In the genomic region with DNA sequence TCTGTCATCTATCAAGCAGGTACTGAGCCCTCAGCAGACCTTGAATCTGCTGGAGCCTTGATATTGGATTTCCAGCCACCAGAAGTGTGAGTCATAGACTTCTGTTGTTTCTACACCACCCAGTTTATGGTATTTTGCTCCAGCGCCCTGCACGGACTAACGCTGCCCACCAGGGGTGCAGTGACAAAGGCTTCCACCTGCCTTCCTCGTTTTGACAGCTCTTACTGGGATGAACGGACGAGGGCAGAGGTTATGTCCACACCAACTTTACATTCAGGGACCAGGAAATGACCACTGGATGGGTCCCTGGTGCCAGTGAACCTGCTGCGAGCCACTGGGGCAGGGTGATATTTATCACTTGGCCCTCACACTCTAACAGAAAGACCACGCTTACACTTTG, we compare ENCODE assay signal across 1 cellular context.
TF ChIP-seq lines count a peak whose summit lies in the region.

No MANE protein-coding gene starts in this region.

TF ChIP-seq in HepG2, 621 proteins besides CTCF, POLR2A, EP300 and RAD21 (continued from another document and continues in another):
- TF ChIP-seq, protein P1, sequence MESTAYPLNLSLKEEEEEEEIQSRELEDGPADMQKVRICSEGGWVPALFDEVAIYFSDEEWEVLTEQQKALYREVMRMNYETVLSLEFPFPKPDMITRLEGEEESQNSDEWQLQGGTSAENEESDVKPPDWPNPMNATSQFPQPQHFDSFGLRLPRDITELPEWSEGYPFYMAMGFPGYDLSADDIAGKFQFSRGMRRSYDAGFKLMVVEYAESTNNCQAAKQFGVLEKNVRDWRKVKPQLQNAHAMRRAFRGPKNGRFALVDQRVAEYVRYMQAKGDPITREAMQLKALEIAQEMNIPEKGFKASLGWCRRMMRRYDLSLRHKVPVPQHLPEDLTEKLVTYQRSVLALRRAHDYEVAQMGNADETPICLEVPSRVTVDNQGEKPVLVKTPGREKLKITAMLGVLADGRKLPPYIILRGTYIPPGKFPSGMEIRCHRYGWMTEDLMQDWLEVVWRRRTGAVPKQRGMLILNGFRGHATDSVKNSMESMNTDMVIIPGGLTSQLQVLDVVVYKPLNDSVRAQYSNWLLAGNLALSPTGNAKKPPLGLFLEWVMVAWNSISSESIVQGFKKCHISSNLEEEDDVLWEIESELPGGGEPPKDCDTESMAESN (CRISPR knock-in tag; conservative IDR thresholded peaks at IDR 0.05): no peak
- TF ChIP-seq FOXJ3 (CRISPR knock-in tag; IDR thresholded peaks at IDR 0.05; ENCODE audit: borderline replicate concordance) (peak; percentile 73; the same call in 1 of the 2 replicates), KDM2A (CRISPR knock-in tag; IDR thresholded peaks at IDR 0.05; ENCODE audit: borderline replicate concordance, low read depth) (peak; percentile 78), HOXD1 (CRISPR knock-in tag; IDR thresholded peaks at IDR 0.05) (peak; percentile 84; the same call in 1 of the 2 replicates), TBP (CRISPR knock-in tag; IDR thresholded peaks at IDR 0.05) (no peak), PHF20 (CRISPR knock-in tag; IDR thresholded peaks at IDR 0.05) (no peak), RNF2 (conservative IDR thresholded peaks at IDR 0.05; ENCODE audit: low read depth) (peak; percentile 86), HDAC6 (IDR thresholded peaks at IDR 0.05; ENCODE audit: low read depth, low read length) (no peak), ZNF724P (CRISPR knock-in tag; IDR thresholded peaks at IDR 0.05; ENCODE audit: borderline replicate concordance) (no peak), MEIS2 (CRISPR knock-in tag; IDR thresholded peaks at IDR 0.05) (peak; percentile 99), SOX6 (IDR thresholded peaks at IDR 0.05) (no peak), SOX6 (CRISPR knock-in tag; IDR thresholded peaks at IDR 0.05) (peak; percentile 86), FOXC1 (CRISPR knock-in tag; IDR thresholded peaks at IDR 0.05; ENCODE audit: borderline replicate concordance) (no peak), NFE2L2 (IDR thresholded peaks at IDR 0.05; ENCODE audit: low read length) (no peak), ZNF549 (CRISPR knock-in tag; IDR thresholded peaks at IDR 0.05) (no peak), ZNF780A (CRISPR knock-in tag; IDR thresholded peaks at IDR 0.05) (no peak), TOE1 (CRISPR knock-in tag; IDR thresholded peaks at IDR 0.05) (no peak), POLR2AphosphoS2 (IDR thresholded peaks at IDR 0.05; ENCODE audit: low read depth, low read length) (no peak), ZNF496 (CRISPR knock-in tag; IDR thresholded peaks at IDR 0.05; ENCODE audit: insufficient replicate concordance) (no peak), ELF4 (CRISPR knock-in tag; IDR thresholded peaks at IDR 0.05; ENCODE audit: borderline replicate concordance) (no peak), ZNF331 (CRISPR knock-in tag; IDR thresholded peaks at IDR 0.05) (peak; percentile 92), SYNCRIP (IDR thresholded peaks at IDR 0.05; ENCODE audit: insufficient read depth, low read depth, low read length) (no peak), ZNF530 (CRISPR knock-in tag; IDR thresholded peaks at IDR 0.05; ENCODE audit: low read depth) (no peak), ZNF746 (CRISPR knock-in tag; IDR thresholded peaks at IDR 0.05) (no peak), GATAD2A (CRISPR knock-in tag; IDR thresholded peaks at IDR 0.05) (peak; percentile 94), ZNF761 (CRISPR knock-in tag; conservative IDR thresholded peaks at IDR 0.05) (no peak), ZNF337 (CRISPR knock-in tag; IDR thresholded peaks at IDR 0.05; ENCODE audit: borderline replicate concordance, low read depth) (no peak), SMYD3 (CRISPR knock-in tag; IDR thresholded peaks at IDR 0.05) (no peak), KDM5A (IDR thresholded peaks at IDR 0.05; ENCODE audit: borderline replicate concordance, low read length) (no peak)
- TF ChIP-seq, protein P2, sequence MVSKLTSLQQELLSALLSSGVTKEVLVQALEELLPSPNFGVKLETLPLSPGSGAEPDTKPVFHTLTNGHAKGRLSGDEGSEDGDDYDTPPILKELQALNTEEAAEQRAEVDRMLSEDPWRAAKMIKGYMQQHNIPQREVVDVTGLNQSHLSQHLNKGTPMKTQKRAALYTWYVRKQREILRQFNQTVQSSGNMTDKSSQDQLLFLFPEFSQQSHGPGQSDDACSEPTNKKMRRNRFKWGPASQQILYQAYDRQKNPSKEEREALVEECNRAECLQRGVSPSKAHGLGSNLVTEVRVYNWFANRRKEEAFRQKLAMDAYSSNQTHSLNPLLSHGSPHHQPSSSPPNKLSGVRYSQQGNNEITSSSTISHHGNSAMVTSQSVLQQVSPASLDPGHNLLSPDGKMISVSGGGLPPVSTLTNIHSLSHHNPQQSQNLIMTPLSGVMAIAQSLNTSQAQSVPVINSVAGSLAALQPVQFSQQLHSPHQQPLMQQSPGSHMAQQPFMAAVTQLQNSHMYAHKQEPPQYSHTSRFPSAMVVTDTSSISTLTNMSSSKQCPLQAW (CRISPR knock-in tag; IDR thresholded peaks at IDR 0.05): peak; percentile 86
- TF ChIP-seq, protein P3, sequence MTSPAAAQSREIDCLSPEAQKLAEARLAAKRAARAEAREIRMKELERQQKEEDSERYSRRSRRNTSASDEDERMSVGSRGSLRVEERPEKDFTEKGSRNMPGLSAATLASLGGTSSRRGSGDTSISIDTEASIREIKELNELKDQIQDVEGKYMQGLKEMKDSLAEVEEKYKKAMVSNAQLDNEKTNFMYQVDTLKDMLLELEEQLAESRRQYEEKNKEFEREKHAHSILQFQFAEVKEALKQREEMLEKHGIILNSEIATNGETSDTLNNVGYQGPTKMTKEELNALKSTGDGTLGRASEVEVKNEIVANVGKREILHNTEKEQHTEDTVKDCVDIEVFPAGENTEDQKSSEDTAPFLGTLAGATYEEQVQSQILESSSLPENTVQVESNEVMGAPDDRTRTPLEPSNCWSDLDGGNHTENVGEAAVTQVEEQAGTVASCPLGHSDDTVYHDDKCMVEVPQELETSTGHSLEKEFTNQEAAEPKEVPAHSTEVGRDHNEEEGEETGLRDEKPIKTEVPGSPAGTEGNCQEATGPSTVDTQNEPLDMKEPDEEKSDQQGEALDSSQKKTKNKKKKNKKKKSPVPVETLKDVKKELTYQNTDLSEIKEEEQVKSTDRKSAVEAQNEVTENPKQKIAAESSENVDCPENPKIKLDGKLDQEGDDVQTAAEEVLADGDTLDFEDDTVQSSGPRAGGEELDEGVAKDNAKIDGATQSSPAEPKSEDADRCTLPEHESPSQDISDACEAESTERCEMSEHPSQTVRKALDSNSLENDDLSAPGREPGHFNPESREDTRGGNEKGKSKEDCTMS (CRISPR knock-in tag; conservative IDR thresholded peaks at IDR 0.05): no peak
- TF ChIP-seq, protein P4, sequence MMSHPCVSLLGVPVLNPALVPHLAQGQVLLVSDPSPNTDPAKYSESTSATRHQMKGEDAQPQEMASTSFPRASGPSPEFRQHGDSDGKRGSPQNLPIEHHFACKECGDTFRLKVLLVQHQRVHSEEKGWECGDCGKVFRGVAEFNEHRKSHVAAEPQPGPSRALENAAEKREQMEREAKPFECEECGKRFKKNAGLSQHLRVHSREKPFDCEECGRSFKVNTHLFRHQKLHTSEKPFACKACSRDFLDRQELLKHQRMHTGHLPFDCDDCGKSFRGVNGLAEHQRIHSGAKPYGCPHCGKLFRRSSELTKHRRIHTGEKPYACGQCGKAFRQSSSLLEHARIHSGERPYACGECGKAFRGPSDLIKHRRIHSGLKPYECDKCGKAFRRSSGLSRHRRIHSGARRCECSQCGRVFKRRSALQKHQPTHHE (CRISPR knock-in tag; IDR thresholded peaks at IDR 0.05; ENCODE audit: borderline replicate concordance): no peak
- TF ChIP-seq, protein P5, sequence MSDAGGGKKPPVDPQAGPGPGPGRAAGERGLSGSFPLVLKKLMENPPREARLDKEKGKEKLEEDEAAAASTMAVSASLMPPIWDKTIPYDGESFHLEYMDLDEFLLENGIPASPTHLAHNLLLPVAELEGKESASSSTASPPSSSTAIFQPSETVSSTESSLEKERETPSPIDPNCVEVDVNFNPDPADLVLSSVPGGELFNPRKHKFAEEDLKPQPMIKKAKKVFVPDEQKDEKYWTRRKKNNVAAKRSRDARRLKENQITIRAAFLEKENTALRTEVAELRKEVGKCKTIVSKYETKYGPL (CRISPR knock-in tag; IDR thresholded peaks at IDR 0.05): 0 out of 2 replicates have a peak, but pooled peaks have one; percentile 24
- TF ChIP-seq, protein P6, sequence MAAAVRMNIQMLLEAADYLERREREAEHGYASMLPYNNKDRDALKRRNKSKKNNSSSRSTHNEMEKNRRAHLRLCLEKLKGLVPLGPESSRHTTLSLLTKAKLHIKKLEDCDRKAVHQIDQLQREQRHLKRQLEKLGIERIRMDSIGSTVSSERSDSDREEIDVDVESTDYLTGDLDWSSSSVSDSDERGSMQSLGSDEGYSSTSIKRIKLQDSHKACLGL (CRISPR knock-in tag; IDR thresholded peaks at IDR 0.05): no peak
- TF ChIP-seq, protein P7, sequence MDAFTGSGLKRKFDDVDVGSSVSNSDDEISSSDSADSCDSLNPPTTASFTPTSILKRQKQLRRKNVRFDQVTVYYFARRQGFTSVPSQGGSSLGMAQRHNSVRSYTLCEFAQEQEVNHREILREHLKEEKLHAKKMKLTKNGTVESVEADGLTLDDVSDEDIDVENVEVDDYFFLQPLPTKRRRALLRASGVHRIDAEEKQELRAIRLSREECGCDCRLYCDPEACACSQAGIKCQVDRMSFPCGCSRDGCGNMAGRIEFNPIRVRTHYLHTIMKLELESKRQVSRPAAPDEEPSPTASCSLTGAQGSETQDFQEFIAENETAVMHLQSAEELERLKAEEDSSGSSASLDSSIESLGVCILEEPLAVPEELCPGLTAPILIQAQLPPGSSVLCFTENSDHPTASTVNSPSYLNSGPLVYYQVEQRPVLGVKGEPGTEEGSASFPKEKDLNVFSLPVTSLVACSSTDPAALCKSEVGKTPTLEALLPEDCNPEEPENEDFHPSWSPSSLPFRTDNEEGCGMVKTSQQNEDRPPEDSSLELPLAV (CRISPR knock-in tag; conservative IDR thresholded peaks at IDR 0.05; ENCODE audit: low read depth): no peak
- TF ChIP-seq, protein P8, sequence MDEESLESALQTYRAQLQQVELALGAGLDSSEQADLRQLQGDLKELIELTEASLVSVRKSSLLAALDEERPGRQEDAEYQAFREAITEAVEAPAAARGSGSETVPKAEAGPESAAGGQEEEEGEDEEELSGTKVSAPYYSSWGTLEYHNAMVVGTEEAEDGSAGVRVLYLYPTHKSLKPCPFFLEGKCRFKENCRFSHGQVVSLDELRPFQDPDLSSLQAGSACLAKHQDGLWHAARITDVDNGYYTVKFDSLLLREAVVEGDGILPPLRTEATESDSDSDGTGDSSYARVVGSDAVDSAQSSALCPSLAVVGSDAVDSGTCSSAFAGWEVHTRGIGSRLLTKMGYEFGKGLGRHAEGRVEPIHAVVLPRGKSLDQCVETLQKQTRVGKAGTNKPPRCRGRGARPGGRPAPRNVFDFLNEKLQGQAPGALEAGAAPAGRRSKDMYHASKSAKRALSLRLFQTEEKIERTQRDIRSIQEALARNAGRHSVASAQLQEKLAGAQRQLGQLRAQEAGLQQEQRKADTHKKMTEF (CRISPR knock-in tag; IDR thresholded peaks at IDR 0.05): peak; percentile 86
- TF ChIP-seq, protein P9, sequence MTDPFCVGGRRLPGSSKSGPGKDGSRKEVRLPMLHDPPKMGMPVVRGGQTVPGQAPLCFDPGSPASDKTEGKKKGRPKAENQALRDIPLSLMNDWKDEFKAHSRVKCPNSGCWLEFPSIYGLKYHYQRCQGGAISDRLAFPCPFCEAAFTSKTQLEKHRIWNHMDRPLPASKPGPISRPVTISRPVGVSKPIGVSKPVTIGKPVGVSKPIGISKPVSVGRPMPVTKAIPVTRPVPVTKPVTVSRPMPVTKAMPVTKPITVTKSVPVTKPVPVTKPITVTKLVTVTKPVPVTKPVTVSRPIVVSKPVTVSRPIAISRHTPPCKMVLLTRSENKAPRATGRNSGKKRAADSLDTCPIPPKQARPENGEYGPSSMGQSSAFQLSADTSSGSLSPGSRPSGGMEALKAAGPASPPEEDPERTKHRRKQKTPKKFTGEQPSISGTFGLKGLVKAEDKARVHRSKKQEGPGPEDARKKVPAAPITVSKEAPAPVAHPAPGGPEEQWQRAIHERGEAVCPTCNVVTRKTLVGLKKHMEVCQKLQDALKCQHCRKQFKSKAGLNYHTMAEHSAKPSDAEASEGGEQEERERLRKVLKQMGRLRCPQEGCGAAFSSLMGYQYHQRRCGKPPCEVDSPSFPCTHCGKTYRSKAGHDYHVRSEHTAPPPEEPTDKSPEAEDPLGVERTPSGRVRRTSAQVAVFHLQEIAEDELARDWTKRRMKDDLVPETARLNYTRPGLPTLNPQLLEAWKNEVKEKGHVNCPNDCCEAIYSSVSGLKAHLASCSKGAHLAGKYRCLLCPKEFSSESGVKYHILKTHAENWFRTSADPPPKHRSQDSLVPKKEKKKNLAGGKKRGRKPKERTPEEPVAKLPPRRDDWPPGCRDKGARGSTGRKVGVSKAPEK (CRISPR knock-in tag; IDR thresholded peaks at IDR 0.05; ENCODE audit: borderline replicate concordance): no peak
- TF ChIP-seq, protein P10, sequence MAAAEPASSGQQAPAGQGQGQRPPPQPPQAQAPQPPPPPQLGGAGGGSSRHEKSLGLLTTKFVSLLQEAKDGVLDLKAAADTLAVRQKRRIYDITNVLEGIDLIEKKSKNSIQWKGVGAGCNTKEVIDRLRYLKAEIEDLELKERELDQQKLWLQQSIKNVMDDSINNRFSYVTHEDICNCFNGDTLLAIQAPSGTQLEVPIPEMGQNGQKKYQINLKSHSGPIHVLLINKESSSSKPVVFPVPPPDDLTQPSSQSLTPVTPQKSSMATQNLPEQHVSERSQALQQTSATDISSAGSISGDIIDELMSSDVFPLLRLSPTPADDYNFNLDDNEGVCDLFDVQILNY (CRISPR knock-in tag; conservative IDR thresholded peaks at IDR 0.05): no peak
- TF ChIP-seq, protein P11, sequence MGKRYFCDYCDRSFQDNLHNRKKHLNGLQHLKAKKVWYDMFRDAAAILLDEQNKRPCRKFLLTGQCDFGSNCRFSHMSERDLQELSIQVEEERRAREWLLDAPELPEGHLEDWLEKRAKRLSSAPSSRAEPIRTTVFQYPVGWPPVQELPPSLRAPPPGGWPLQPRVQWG (CRISPR knock-in tag; IDR thresholded peaks at IDR 0.05; ENCODE audit: borderline replicate concordance, low read depth): no peak
- TF ChIP-seq, protein P12, sequence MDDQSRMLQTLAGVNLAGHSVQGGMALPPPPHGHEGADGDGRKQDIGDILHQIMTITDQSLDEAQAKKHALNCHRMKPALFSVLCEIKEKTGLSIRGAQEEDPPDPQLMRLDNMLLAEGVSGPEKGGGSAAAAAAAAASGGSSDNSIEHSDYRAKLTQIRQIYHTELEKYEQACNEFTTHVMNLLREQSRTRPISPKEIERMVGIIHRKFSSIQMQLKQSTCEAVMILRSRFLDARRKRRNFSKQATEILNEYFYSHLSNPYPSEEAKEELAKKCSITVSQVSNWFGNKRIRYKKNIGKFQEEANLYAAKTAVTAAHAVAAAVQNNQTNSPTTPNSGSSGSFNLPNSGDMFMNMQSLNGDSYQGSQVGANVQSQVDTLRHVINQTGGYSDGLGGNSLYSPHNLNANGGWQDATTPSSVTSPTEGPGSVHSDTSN (CRISPR knock-in tag; IDR thresholded peaks at IDR 0.05; ENCODE audit: borderline replicate concordance): no peak
